In the genomic region with DNA sequence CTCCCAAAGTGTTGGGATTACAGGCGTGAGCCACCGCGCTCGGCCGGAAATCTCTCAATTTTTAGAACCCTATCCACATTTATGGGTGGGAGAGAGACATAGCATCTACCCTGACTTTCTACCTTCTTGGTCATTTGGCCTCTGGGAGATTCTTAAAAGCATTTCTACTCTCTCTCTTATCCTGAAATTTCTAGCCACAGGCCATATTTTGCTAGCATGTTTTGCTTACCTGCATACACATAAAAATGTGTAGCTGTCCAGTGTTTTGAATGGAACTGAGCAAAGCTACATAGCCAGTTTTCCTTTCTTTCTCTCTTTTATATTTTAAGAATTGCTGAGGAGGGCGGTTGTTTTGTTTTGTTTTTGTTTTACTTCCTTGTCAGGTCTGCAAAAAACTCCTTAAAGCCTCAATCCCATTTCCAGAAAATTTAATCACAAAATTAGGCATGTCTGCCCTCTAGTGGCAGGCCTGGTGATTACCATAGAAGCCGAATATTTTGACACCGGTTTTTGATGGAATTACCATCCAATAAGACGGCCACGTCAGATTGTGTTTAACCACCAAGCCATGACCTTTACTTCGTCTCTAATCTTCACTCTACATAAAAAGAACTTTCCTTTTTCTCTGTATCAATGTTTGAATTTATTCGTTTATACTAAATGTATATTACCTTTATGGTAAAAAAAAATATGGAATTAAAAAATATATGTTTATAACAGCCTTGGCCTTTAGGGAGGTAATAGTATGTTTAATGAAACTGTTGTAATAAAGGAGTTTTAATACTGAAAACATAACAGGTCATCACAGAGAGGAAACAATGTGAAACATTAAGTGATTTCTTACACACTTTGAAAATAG, we compare ENCODE assay signal across 8 cellular contexts. TPM values are rescaled to one million over a fixed set of nuclear protein-coding genes. Genes with fewer than 3 reads are reported as not detected.
DNase-seq lines count a peak whose midpoint lies in the region; TF ChIP-seq lines count a peak whose summit lies in the region.

No MANE protein-coding gene starts in this region.

- no peaks in the 10 kb centered on the region for H4K20me1 ChIP-seq in smooth muscle cell (ENCODE audit: low read depth)

- H3K36me3 ChIP-seq in SJCRH30: no peaks in the 10 kb centered on the region
- no peaks in the 10 kb centered on the region for H3K36me3 ChIP-seq in smooth muscle cell (ENCODE audit: low read depth)

- H3K9ac ChIP-seq in smooth muscle cell (ENCODE audit: low read depth): no peak overlapping the region

- WGBS in smooth muscle cell (ENCODE audit: low lambda C conversion rate): 46% methylated on average over 12 of the region's 12 CpGs

- H3K27ac ChIP-seq in SJCRH30: no peak overlapping the region
- H3K27ac ChIP-seq in smooth muscle cell (ENCODE audit: low read depth): no peak overlapping the region

- peak overlapping the region; percentile 88 for H2AFZ ChIP-seq in smooth muscle cell (ENCODE audit: low read depth)

- in situ Hi-C loops in KBM-7 (cut with MboI; ENCODE audit: low pct_unique_long_range_greater_than_20kb, low sequenced_read_pairs) (no loop called here), astrocyte of the spinal cord (cut with HindIII; ENCODE audit: low sequenced_read_pairs) (no loop called here)

- TF ChIP-seq CTCF in astrocyte of the spinal cord (IDR thresholded peaks at IDR 0.05; ENCODE audit: low read depth, low read length) (peak; percentile 79), smooth muscle cell (IDR thresholded peaks at IDR 0.05; ENCODE audit: borderline replicate concordance, insufficient read depth, poor library complexity, severe bottlenecking) (peak; percentile 94)

- peak; percentile 41 for DNase-seq in SKM-1 (lab: John Stamatoyannopoulos, UW; ENCODE audit: unreplicated experiment)
- DNase-seq in SKM-1 treated with dmso at 0.1 percent for 144 hours (lab: John Stamatoyannopoulos, UW; ENCODE audit: unreplicated experiment): no peak
- peak; percentile 64 for DNase-seq in KBM-7
- DNase-seq in SJCRH30: peak; percentile 42 to 67
- DNase-seq in astrocyte of the spinal cord (ENCODE audit: low read depth, low spot score): peak; percentile 61
- peak in 35 of 51 donors; percentile 2 to 62 (median 11) for DNase-seq in hypothalamus (lab: John Stamatoyannopoulos, UW)
- peak; percentile 2 for DNase-seq in smooth muscle cell (lab: John Stamatoyannopoulos, UW; ENCODE audit: unreplicated experiment)
- DNase-seq in occipital lobe (lab: John Stamatoyannopoulos, UW): no peak

- H3K27me3 ChIP-seq in SJCRH30: no peaks in the 10 kb centered on the region
- H3K27me3 ChIP-seq in smooth muscle cell (ENCODE audit: low read depth): no peaks in the 10 kb centered on the region

- H3K4me1 ChIP-seq in SJCRH30 (no peaks in the 10 kb centered on the region), smooth muscle cell (ENCODE audit: low read depth) (no peaks in the 10 kb centered on the region)

- H3K4me3 ChIP-seq in SJCRH30: no peak overlapping the region
- H3K4me3 ChIP-seq in astrocyte of the spinal cord (ENCODE audit: low read depth, low read length): no peak overlapping the region
- no peak overlapping the region for H3K4me3 ChIP-seq in smooth muscle cell

- no peaks in the 10 kb centered on the region for H3K79me2 ChIP-seq in smooth muscle cell (ENCODE audit: low read depth)

- no peaks in the 10 kb centered on the region for H3F3A ChIP-seq in smooth muscle cell (ENCODE audit: low read depth)

- H3K9me3 ChIP-seq in SJCRH30 (replicated peaks) (no peaks in the 10 kb centered on the region; the same call in 1 of the 2 replicates), smooth muscle cell (replicated peaks; ENCODE audit: low read depth) (no peaks in the 10 kb centered on the region)

- H3K4me2 ChIP-seq in smooth muscle cell: no peak overlapping the region

RNA-seq across cellular contexts. Expression of a gene that starts 34.4 kb away (rescaled TPM):
- total RNA-seq in SJCRH30 (2014; rRNA removed; shearing (Covaris generic)): not detected in 2 replicates
- total RNA-seq in smooth muscle cell: 1.1 and 1.4 TPM in 2 replicates
- not detected in 2 replicates for polyA plus RNA-seq in smooth muscle cell
- total RNA-seq in occipital lobe: not detected

Comparison
In these comparisons a context has a peak if more than half of its experiments do, and no peak if none do; other contexts are left out.
1. DNase-seq: peak in SKM-1 (single experiment), KBM-7 (single experiment), SJCRH30 (2 of 2), astrocyte of the spinal cord (single experiment), hypothalamus (35 of 51) and smooth muscle cell (single experiment); none in SKM-1 treated with dmso at 0.1 percent for 144 hours (single experiment) and occipital lobe (single experiment).